In the genomic region with DNA sequence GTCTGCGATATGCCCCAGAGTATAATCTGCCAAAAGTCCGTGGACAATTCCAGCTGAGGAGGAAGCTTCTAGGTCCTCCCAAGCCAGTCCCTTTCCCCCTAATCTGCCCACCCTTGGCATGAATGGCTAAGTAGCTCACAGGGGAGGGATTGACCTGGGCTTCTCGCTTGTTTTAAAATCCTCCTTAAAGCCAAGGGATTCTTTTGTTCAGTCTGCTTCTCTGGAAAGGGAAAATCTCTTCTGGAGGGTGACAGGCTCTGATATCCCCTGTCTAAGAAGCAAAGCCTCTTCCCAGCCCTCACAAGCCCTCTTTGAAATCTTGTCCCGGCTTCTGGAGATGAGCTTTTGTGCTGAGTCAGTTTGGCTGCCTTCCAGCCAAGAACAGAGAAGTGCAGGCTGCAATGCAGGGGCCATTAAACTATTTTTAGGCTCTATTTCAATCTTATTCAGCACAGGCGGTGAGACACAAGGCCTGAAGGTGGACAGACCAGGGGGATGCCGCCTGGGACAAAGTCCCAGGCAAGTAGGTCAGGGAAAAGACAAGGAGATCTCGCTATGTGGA, we compare ENCODE assay signal across 1 cellular context.
TF ChIP-seq lines count a peak whose summit lies in the region.

No MANE protein-coding gene starts in this region.

TF ChIP-seq in GM23338, 12 proteins besides CTCF, POLR2A, EP300 and RAD21 (continued from another document):
- TF ChIP-seq, protein P1, sequence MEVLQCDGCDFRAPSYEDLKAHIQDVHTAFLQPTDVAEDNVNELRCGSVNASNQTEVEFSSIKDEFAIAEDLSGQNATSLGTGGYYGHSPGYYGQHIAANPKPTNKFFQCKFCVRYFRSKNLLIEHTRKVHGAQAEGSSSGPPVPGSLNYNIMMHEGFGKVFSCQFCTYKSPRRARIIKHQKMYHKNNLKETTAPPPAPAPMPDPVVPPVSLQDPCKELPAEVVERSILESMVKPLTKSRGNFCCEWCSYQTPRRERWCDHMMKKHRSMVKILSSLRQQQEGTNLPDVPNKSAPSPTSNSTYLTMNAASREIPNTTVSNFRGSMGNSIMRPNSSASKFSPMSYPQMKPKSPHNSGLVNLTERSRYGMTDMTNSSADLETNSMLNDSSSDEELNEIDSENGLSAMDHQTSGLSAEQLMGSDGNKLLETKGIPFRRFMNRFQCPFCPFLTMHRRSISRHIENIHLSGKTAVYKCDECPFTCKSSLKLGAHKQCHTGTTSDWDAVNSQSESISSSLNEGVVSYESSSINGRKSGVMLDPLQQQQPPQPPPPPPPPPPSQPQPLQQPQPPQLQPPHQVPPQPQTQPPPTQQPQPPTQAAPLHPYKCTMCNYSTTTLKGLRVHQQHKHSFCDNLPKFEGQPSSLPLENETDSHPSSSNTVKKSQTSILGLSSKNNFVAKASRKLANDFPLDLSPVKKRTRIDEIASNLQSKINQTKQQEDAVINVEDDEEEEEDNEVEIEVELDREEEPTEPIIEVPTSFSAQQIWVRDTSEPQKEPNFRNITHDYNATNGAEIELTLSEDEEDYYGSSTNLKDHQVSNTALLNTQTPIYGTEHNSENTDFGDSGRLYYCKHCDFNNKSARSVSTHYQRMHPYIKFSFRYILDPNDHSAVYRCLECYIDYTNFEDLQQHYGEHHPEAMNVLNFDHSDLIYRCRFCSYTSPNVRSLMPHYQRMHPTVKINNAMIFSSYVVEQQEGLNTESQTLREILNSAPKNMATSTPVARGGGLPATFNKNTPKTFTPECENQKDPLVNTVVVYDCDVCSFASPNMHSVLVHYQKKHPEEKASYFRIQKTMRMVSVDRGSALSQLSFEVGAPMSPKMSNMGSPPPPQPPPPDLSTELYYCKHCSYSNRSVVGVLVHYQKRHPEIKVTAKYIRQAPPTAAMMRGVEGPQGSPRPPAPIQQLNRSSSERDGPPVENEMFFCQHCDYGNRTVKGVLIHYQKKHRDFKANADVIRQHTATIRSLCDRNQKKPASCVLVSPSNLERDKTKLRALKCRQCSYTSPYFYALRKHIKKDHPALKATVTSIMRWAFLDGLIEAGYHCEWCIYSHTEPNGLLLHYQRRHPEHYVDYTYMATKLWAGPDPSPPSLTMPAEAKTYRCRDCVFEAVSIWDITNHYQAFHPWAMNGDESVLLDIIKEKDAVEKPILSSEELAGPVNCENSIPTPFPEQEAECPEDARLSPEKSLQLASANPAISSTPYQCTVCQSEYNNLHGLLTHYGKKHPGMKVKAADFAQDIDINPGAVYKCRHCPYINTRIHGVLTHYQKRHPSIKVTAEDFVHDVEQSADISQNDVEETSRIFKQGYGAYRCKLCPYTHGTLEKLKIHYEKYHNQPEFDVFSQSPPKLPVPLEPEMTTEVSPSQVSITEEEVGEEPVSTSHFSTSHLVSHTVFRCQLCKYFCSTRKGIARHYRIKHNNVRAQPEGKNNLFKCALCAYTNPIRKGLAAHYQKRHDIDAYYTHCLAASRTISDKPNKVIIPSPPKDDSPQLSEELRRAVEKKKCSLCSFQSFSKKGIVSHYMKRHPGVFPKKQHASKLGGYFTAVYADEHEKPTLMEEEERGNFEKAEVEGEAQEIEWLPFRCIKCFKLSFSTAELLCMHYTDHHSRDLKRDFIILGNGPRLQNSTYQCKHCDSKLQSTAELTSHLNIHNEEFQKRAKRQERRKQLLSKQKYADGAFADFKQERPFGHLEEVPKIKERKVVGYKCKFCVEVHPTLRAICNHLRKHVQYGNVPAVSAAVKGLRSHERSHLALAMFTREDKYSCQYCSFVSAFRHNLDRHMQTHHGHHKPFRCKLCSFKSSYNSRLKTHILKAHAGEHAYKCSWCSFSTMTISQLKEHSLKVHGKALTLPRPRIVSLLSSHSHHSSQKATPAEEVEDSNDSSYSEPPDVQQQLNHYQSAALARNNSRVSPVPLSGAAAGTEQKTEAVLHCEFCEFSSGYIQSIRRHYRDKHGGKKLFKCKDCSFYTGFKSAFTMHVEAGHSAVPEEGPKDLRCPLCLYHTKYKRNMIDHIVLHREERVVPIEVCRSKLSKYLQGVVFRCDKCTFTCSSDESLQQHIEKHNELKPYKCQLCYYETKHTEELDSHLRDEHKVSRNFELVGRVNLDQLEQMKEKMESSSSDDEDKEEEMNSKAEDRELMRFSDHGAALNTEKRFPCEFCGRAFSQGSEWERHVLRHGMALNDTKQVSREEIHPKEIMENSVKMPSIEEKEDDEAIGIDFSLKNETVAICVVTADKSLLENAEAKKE (CRISPR knock-in tag; IDR thresholded peaks at IDR 0.05): no peak
- TF ChIP-seq ZNF114 (CRISPR knock-in tag; IDR thresholded peaks at IDR 0.05): no peak
